ENCODE assay signal across 17 cellular contexts in the genomic region with DNA sequence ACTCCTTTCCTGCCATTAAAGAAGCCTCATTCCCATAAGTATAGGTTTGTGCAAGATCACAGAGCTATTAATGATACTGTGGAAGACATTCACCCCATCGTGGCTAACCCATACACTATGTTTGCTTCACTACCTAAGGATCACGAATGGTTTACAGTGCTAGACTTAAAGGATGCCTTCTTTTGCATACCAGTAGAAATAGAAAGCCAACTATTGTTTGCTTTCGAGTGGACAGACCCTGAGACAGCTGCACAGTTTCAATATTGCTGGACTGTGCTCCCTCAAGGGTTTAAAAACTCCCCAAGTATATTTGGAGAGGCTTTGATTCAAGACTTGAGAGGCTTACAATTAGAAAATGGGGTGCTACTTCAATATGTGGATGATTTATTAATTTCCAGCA. TPM values are rescaled to one million over a fixed set of nuclear protein-coding genes. Genes with fewer than 3 reads are reported as not detected.
DNase-seq lines count a peak whose midpoint lies in the region; ATAC-seq and TF ChIP-seq lines count a peak whose summit lies in the region.
"Had no signal": no experiment of that assay in that cellular context is flagged by ENCODE, and none has a peak within 500 bp of the region (broad histone marks: within the 10 kb centered on the region; RNA-seq: fewer than 3 reads in every experiment).

No MANE protein-coding gene starts in this region.

- no peak overlapping the region for H3K27ac ChIP-seq in lower lobe of right lung
- H3K27ac ChIP-seq: A549, colonic mucosa, heart left ventricle, testis had no signal

- in situ Hi-C loops in HAP-1 (cut with MboI; ENCODE audit: low sequenced_read_pairs): no loop called here

- H3K4me1 ChIP-seq in lower lobe of right lung (peaks cover 6% of the 10 kb centered on the region), HAP-1 (peaks cover 12% of the 10 kb centered on the region)
- H3K4me1 ChIP-seq: A549, colonic mucosa had no signal

- no peaks in the 10 kb centered on the region for H3K27me3 ChIP-seq in lower lobe of right lung (ENCODE audit: low read depth)
- H3K27me3 ChIP-seq in HAP-1 (ENCODE audit: low read depth): no peaks in the 10 kb centered on the region
- H3K27me3 ChIP-seq: colonic mucosa, heart left ventricle, testis had no signal

- no peak overlapping the region for H3K4me3 ChIP-seq in GM12865 (ENCODE audit: low read depth, low read length)
- no peak overlapping the region for H3K4me3 ChIP-seq in lower lobe of right lung
- H3K4me3 ChIP-seq in HAP-1: no peak overlapping the region
- H3K4me3 ChIP-seq: A549, colonic mucosa, heart left ventricle, testis had no signal

- no peak for TF ChIP-seq CTCF in GM12865 (IDR thresholded peaks at IDR 0.05; ENCODE audit: insufficient read depth, low read depth, low read length, missing control alignments)
- no peak for TF ChIP-seq CTCF in lower lobe of right lung (IDR thresholded peaks at IDR 0.05)

- ATAC-seq in GM19324 (IDR thresholded peaks at IDR 0.05; ENCODE audit: low FRiP score, unreplicated experiment) (peak; percentile 65), GM21786 (IDR thresholded peaks at IDR 0.05; ENCODE audit: unreplicated experiment) (peak; percentile 70), HG03103 (IDR thresholded peaks at IDR 0.05; ENCODE audit: low read depth, unreplicated experiment) (peak; percentile 35), lower lobe of right lung (no peak)

- intact Hi-C loops in lower lobe of right lung (cut with DNase I): no loop called here

- peak; percentile 41 for DNase-seq in GM12865 (ENCODE audit: low read depth)
- DNase-seq in lower lobe of right lung: no peak
- DNase-seq in HAP-1 (ENCODE audit: low spot score in 2 of 2): no peak
- DNase-seq in nucleus accumbens (lab: John Stamatoyannopoulos, UW): no peak
- no peak for DNase-seq in activated CD4-positive, alpha-beta T cell treated with anti-CD3 and anti-CD28 coated beads, Interleukin-2, amount 50 U/mL, for 1 hour
- DNase-seq: activated T-cell treated with anti-CD3 and anti-CD28 coated beads, Interleukin-2, amount 50 U/mL, for 48 hours; amniotic stem cell; CD8-positive, alpha-beta memory T cell; colonic mucosa; heart left ventricle; NCI-H524 treated with DMSO at 0.1 percent for 48 hours; stimulated activated CD4-positive, alpha-beta T cell treated with anti-CD3 and anti-CD28 coated beads, Interleukin-15, amount 100 ng/mL, for 24 hours; testis had no signal

- H3K36me3 ChIP-seq in lower lobe of right lung: no peaks in the 10 kb centered on the region
- H3K36me3 ChIP-seq in HAP-1 (replicated peaks): no peaks in the 10 kb centered on the region
- H3K36me3 ChIP-seq: colonic mucosa, heart left ventricle had no signal

- H3K9me3 ChIP-seq in lower lobe of right lung (no peaks in the 10 kb centered on the region), HAP-1 (no peaks in the 10 kb centered on the region)
- H3K9me3 ChIP-seq: A549, colonic mucosa, heart left ventricle, testis had no signal

RNA-seq across cellular contexts. Expression of a gene that starts 16.0 kb away (rescaled TPM):
- total RNA-seq in lower lobe of right lung: 68.2 TPM

Comparison
In these comparisons a context has a peak if more than half of its experiments do, and no peak if none do; other contexts are left out.
1. ATAC-seq: peak in GM19324 (single experiment), GM21786 (single experiment) and HG03103 (single experiment); none in lower lobe of right lung (0 of 2).